1 cellular context compared by ENCODE assay signal in the genomic region with DNA sequence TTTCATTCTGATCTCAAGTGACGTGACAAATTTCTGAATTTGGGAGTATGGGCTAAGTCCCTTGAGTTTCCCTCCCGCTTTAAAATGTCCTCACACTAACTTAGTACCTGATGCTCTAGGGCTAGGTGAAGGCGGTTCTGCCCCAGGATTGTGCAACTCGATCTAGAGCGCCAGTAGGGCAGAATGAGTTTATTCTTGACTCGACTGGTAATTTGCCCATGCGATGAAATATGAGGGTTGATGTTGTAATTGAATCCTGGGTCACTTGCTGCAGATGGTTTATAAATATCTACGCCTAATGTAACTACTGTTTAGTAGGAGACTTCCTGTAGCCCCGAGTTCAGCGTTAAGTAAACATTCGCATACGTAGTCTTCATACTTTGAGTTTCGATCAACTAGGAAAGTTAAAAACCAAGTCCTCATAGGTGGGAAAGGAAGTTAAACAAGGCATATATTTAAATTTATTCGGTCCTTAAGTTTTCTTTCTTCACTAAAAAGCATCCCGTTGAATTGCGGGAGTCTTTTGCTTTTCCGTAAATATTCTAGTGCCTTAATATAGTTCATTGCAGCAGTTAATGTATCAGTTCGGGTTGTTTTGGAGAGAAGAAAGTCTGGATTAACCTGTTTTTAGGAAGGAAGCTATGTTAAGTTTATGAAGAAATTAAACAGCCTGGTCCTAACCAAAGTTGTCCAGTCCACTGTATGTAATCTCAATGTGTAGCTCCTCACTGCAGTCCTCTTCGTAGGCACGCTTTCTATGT.
TF ChIP-seq lines count a peak whose summit lies in the region.

No MANE protein-coding gene starts in this region.

TF ChIP-seq in liver, 16 proteins besides CTCF, POLR2A, EP300 and RAD21 (continued from another document):
- TF ChIP-seq, protein P1, sequence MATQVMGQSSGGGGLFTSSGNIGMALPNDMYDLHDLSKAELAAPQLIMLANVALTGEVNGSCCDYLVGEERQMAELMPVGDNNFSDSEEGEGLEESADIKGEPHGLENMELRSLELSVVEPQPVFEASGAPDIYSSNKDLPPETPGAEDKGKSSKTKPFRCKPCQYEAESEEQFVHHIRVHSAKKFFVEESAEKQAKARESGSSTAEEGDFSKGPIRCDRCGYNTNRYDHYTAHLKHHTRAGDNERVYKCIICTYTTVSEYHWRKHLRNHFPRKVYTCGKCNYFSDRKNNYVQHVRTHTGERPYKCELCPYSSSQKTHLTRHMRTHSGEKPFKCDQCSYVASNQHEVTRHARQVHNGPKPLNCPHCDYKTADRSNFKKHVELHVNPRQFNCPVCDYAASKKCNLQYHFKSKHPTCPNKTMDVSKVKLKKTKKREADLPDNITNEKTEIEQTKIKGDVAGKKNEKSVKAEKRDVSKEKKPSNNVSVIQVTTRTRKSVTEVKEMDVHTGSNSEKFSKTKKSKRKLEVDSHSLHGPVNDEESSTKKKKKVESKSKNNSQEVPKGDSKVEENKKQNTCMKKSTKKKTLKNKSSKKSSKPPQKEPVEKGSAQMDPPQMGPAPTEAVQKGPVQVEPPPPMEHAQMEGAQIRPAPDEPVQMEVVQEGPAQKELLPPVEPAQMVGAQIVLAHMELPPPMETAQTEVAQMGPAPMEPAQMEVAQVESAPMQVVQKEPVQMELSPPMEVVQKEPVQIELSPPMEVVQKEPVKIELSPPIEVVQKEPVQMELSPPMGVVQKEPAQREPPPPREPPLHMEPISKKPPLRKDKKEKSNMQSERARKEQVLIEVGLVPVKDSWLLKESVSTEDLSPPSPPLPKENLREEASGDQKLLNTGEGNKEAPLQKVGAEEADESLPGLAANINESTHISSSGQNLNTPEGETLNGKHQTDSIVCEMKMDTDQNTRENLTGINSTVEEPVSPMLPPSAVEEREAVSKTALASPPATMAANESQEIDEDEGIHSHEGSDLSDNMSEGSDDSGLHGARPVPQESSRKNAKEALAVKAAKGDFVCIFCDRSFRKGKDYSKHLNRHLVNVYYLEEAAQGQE (IDR thresholded peaks at IDR 0.05), result no peak
- peak; percentile 44 to 70 for TF ChIP-seq HNF4A (conservative IDR thresholded peaks at IDR 0.05)
- TF ChIP-seq FOXA1 (IDR thresholded peaks at IDR 0.05), result no peak
- TF ChIP-seq FOXA2 (IDR thresholded peaks at IDR 0.05), result no peak
- TF ChIP-seq, protein P2, sequence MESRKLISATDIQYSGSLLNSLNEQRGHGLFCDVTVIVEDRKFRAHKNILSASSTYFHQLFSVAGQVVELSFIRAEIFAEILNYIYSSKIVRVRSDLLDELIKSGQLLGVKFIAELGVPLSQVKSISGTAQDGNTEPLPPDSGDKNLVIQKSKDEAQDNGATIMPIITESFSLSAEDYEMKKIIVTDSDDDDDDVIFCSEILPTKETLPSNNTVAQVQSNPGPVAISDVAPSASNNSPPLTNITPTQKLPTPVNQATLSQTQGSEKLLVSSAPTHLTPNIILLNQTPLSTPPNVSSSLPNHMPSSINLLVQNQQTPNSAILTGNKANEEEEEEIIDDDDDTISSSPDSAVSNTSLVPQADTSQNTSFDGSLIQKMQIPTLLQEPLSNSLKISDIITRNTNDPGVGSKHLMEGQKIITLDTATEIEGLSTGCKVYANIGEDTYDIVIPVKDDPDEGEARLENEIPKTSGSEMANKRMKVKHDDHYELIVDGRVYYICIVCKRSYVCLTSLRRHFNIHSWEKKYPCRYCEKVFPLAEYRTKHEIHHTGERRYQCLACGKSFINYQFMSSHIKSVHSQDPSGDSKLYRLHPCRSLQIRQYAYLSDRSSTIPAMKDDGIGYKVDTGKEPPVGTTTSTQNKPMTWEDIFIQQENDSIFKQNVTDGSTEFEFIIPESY (IDR thresholded peaks at IDR 0.05), result peak; percentile 45
